1 cellular context compared by ENCODE assay signal in the genomic region with DNA sequence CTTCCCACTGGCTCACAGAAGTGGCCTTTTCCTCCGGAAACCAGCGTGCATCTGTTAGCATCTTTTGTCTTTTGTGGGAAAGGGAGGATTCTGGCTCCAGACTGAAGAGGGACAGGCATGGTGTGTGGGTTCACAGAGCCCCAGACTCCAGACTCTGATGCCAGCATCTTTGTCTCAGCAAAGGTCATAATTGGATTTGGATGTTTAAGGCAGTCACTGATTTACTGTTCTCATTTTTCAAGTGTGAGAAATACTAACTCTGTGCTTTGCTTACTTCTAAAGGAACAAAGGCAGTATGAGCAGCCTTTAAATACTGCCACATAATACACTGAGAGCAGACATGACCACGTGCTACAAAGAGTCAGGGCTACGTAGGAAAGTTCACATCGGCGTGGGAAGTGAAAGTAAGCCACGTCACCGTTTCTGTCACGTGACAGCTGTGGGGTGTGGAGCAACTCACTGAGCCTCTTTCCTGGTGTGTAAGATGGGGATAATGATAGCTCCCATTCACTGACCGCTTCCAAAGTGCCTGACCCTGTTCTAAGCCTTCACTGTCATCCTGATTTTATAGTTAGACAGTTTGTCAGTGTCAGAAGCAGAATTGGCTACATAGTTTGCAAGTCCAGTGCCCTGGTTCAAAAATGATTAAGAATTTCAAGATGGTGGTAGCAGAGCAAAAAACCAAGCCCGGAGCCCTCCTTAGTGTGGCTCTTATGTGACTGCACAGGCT.
TF ChIP-seq lines count a peak whose summit lies in the region.

No MANE protein-coding gene starts in this region.

TF ChIP-seq in GM12878, 131 proteins besides CTCF, POLR2A, EP300 and RAD21 (continues in another document):
- TF ChIP-seq KLF5 (IDR thresholded peaks at IDR 0.05; ENCODE audit: partially characterized antibody) (no peak), SMAD1 (IDR thresholded peaks at IDR 0.05; ENCODE audit: low read depth, partially characterized antibody) (peak; percentile 99), ZBED1 (IDR thresholded peaks at IDR 0.05; ENCODE audit: borderline replicate concordance) (peak; percentile 99), RUNX3 (IDR thresholded peaks at IDR 0.05; ENCODE audit: low read length) (no peak), ESRRA (IDR thresholded peaks at IDR 0.05; ENCODE audit: low read length) (no peak), JUNB (IDR thresholded peaks at IDR 0.05) (peak; percentile 43; the same call in 1 of the 2 replicates), HCFC1 (IDR thresholded peaks at IDR 0.05; ENCODE audit: low read length) (peak; percentile 36; the same call in 1 of the 2 replicates), EZH2 (IDR thresholded peaks at IDR 0.05; ENCODE audit: borderline replicate concordance, control insufficient read depth, low read depth, low read length) (no peak), RELA (IDR thresholded peaks at IDR 0.05; ENCODE audit: borderline replicate concordance, partially characterized antibody) (peak; percentile 73), SRF (IDR thresholded peaks at IDR 0.05; ENCODE audit: low read depth in 2 of 2, low read length in 2 of 2) (no peak), STAT3 (IDR thresholded peaks at IDR 0.05; ENCODE audit: low read depth, low read length) (no peak), KDM1A (IDR thresholded peaks at IDR 0.05; ENCODE audit: borderline replicate concordance) (no peak), SIN3A (IDR thresholded peaks at IDR 0.05; ENCODE audit: low read depth, low read length) (no peak), TBL1XR1 (IDR thresholded peaks at IDR 0.05; ENCODE audit: low read depth, low read length) (peak; percentile 95), CEBPB (IDR thresholded peaks at IDR 0.05; ENCODE audit: borderline replicate concordance in 1 of 2, low read depth in 2 of 2, low read length in 2 of 2) (no peak), MXI1 (IDR thresholded peaks at IDR 0.05; ENCODE audit: low read depth, low read length) (peak; percentile 80; the same call in 1 of the 2 replicates), ATF7 (IDR thresholded peaks at IDR 0.05; ENCODE audit: low read depth) (peak; percentile 97), ETV6 (conservative IDR thresholded peaks at IDR 0.05 in 1 of 2, IDR thresholded peaks at IDR 0.05 in 1 of 2; ENCODE audit: borderline replicate concordance in 1 of 2, low read depth in 1 of 2) (peak in 1 of 2 experiments; percentile 33; a peak in 1 of 4 replicates), STAT1 (conservative IDR thresholded peaks at IDR 0.05) (0 out of 2 replicates have a peak, but pooled peaks have one; percentile 15), TCF3 (IDR thresholded peaks at IDR 0.05; ENCODE audit: borderline replicate concordance, insufficient read depth, low read depth, low read length) (no peak), FOXM1 (IDR thresholded peaks at IDR 0.05; ENCODE audit: low read depth, low read length) (no peak), MEF2A (IDR thresholded peaks at IDR 0.05; ENCODE audit: insufficient read depth, low read depth, low read length) (no peak), NRF1 (conservative IDR thresholded peaks at IDR 0.05; ENCODE audit: low read depth, low read length) (no peak), ZZZ3 (IDR thresholded peaks at IDR 0.05; ENCODE audit: control insufficient read depth, insufficient read length, low read depth) (no peak), LARP7 (IDR thresholded peaks at IDR 0.05) (no peak; the same call in none of the 2 replicates), PAX5 (IDR thresholded peaks at IDR 0.05; ENCODE audit: borderline replicate concordance, low read depth, low read length) (peak; percentile 74; the same call in 1 of the 2 replicates), BCL11A (IDR thresholded peaks at IDR 0.05; ENCODE audit: low read depth, low read length) (peak; percentile 45)
- TF ChIP-seq, protein P1, sequence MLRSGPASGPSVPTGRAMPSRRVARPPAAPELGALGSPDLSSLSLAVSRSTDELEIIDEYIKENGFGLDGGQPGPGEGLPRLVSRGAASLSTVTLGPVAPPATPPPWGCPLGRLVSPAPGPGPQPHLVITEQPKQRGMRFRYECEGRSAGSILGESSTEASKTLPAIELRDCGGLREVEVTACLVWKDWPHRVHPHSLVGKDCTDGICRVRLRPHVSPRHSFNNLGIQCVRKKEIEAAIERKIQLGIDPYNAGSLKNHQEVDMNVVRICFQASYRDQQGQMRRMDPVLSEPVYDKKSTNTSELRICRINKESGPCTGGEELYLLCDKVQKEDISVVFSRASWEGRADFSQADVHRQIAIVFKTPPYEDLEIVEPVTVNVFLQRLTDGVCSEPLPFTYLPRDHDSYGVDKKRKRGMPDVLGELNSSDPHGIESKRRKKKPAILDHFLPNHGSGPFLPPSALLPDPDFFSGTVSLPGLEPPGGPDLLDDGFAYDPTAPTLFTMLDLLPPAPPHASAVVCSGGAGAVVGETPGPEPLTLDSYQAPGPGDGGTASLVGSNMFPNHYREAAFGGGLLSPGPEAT (IDR thresholded peaks at IDR 0.05; ENCODE audit: low read depth), result 0 out of 2 replicates have a peak, but pooled peaks have one; percentile 57
- TF ChIP-seq, protein P2, sequence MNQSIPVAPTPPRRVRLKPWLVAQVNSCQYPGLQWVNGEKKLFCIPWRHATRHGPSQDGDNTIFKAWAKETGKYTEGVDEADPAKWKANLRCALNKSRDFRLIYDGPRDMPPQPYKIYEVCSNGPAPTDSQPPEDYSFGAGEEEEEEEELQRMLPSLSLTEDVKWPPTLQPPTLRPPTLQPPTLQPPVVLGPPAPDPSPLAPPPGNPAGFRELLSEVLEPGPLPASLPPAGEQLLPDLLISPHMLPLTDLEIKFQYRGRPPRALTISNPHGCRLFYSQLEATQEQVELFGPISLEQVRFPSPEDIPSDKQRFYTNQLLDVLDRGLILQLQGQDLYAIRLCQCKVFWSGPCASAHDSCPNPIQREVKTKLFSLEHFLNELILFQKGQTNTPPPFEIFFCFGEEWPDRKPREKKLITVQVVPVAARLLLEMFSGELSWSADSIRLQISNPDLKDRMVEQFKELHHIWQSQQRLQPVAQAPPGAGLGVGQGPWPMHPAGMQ (IDR thresholded peaks at IDR 0.05; ENCODE audit: borderline replicate concordance), result no peak
- TF ChIP-seq, protein P3, sequence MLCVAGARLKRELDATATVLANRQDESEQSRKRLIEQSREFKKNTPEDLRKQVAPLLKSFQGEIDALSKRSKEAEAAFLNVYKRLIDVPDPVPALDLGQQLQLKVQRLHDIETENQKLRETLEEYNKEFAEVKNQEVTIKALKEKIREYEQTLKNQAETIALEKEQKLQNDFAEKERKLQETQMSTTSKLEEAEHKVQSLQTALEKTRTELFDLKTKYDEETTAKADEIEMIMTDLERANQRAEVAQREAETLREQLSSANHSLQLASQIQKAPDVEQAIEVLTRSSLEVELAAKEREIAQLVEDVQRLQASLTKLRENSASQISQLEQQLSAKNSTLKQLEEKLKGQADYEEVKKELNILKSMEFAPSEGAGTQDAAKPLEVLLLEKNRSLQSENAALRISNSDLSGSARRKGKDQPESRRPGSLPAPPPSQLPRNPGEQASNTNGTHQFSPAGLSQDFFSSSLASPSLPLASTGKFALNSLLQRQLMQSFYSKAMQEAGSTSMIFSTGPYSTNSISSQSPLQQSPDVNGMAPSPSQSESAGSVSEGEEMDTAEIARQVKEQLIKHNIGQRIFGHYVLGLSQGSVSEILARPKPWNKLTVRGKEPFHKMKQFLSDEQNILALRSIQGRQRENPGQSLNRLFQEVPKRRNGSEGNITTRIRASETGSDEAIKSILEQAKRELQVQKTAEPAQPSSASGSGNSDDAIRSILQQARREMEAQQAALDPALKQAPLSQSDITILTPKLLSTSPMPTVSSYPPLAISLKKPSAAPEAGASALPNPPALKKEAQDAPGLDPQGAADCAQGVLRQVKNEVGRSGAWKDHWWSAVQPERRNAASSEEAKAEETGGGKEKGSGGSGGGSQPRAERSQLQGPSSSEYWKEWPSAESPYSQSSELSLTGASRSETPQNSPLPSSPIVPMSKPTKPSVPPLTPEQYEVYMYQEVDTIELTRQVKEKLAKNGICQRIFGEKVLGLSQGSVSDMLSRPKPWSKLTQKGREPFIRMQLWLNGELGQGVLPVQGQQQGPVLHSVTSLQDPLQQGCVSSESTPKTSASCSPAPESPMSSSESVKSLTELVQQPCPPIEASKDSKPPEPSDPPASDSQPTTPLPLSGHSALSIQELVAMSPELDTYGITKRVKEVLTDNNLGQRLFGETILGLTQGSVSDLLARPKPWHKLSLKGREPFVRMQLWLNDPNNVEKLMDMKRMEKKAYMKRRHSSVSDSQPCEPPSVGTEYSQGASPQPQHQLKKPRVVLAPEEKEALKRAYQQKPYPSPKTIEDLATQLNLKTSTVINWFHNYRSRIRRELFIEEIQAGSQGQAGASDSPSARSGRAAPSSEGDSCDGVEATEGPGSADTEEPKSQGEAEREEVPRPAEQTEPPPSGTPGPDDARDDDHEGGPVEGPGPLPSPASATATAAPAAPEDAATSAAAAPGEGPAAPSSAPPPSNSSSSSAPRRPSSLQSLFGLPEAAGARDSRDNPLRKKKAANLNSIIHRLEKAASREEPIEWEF (IDR thresholded peaks at IDR 0.05; ENCODE audit: insufficient replicate concordance, low read depth, low read length), result peak; percentile 13
- TF ChIP-seq, protein P4, sequence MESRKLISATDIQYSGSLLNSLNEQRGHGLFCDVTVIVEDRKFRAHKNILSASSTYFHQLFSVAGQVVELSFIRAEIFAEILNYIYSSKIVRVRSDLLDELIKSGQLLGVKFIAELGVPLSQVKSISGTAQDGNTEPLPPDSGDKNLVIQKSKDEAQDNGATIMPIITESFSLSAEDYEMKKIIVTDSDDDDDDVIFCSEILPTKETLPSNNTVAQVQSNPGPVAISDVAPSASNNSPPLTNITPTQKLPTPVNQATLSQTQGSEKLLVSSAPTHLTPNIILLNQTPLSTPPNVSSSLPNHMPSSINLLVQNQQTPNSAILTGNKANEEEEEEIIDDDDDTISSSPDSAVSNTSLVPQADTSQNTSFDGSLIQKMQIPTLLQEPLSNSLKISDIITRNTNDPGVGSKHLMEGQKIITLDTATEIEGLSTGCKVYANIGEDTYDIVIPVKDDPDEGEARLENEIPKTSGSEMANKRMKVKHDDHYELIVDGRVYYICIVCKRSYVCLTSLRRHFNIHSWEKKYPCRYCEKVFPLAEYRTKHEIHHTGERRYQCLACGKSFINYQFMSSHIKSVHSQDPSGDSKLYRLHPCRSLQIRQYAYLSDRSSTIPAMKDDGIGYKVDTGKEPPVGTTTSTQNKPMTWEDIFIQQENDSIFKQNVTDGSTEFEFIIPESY (IDR thresholded peaks at IDR 0.05), result no peak
- TF ChIP-seq, protein P5, sequence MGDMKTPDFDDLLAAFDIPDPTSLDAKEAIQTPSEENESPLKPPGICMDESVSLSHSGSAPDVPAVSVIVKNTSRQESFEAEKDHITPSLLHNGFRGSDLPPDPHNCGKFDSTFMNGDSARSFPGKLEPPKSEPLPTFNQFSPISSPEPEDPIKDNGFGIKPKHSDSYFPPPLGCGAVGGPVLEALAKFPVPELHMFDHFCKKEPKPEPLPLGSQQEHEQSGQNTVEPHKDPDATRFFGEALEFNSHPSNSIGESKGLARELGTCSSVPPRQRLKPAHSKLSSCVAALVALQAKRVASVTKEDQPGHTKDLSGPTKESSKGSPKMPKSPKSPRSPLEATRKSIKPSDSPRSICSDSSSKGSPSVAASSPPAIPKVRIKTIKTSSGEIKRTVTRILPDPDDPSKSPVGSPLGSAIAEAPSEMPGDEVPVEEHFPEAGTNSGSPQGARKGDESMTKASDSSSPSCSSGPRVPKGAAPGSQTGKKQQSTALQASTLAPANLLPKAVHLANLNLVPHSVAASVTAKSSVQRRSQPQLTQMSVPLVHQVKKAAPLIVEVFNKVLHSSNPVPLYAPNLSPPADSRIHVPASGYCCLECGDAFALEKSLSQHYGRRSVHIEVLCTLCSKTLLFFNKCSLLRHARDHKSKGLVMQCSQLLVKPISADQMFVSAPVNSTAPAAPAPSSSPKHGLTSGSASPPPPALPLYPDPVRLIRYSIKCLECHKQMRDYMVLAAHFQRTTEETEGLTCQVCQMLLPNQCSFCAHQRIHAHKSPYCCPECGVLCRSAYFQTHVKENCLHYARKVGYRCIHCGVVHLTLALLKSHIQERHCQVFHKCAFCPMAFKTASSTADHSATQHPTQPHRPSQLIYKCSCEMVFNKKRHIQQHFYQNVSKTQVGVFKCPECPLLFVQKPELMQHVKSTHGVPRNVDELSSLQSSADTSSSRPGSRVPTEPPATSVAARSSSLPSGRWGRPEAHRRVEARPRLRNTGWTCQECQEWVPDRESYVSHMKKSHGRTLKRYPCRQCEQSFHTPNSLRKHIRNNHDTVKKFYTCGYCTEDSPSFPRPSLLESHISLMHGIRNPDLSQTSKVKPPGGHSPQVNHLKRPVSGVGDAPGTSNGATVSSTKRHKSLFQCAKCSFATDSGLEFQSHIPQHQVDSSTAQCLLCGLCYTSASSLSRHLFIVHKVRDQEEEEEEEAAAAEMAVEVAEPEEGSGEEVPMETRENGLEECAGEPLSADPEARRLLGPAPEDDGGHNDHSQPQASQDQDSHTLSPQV (IDR thresholded peaks at IDR 0.05), result peak; percentile 89; the same call in 1 of the 2 replicates
- TF ChIP-seq, protein P6, sequence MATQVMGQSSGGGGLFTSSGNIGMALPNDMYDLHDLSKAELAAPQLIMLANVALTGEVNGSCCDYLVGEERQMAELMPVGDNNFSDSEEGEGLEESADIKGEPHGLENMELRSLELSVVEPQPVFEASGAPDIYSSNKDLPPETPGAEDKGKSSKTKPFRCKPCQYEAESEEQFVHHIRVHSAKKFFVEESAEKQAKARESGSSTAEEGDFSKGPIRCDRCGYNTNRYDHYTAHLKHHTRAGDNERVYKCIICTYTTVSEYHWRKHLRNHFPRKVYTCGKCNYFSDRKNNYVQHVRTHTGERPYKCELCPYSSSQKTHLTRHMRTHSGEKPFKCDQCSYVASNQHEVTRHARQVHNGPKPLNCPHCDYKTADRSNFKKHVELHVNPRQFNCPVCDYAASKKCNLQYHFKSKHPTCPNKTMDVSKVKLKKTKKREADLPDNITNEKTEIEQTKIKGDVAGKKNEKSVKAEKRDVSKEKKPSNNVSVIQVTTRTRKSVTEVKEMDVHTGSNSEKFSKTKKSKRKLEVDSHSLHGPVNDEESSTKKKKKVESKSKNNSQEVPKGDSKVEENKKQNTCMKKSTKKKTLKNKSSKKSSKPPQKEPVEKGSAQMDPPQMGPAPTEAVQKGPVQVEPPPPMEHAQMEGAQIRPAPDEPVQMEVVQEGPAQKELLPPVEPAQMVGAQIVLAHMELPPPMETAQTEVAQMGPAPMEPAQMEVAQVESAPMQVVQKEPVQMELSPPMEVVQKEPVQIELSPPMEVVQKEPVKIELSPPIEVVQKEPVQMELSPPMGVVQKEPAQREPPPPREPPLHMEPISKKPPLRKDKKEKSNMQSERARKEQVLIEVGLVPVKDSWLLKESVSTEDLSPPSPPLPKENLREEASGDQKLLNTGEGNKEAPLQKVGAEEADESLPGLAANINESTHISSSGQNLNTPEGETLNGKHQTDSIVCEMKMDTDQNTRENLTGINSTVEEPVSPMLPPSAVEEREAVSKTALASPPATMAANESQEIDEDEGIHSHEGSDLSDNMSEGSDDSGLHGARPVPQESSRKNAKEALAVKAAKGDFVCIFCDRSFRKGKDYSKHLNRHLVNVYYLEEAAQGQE (IDR thresholded peaks at IDR 0.05; ENCODE audit: low read depth, low read length), result no peak
- TF ChIP-seq, protein P7, sequence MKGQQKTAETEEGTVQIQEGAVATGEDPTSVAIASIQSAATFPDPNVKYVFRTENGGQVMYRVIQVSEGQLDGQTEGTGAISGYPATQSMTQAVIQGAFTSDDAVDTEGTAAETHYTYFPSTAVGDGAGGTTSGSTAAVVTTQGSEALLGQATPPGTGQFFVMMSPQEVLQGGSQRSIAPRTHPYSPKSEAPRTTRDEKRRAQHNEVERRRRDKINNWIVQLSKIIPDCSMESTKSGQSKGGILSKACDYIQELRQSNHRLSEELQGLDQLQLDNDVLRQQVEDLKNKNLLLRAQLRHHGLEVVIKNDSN (IDR thresholded peaks at IDR 0.05; ENCODE audit: borderline replicate concordance, extremely low read length, insufficient read depth, low read depth, low read length), result peak; percentile 95
